Comparison of ENCODE assay signal across 11 cellular contexts in the genomic region with DNA sequence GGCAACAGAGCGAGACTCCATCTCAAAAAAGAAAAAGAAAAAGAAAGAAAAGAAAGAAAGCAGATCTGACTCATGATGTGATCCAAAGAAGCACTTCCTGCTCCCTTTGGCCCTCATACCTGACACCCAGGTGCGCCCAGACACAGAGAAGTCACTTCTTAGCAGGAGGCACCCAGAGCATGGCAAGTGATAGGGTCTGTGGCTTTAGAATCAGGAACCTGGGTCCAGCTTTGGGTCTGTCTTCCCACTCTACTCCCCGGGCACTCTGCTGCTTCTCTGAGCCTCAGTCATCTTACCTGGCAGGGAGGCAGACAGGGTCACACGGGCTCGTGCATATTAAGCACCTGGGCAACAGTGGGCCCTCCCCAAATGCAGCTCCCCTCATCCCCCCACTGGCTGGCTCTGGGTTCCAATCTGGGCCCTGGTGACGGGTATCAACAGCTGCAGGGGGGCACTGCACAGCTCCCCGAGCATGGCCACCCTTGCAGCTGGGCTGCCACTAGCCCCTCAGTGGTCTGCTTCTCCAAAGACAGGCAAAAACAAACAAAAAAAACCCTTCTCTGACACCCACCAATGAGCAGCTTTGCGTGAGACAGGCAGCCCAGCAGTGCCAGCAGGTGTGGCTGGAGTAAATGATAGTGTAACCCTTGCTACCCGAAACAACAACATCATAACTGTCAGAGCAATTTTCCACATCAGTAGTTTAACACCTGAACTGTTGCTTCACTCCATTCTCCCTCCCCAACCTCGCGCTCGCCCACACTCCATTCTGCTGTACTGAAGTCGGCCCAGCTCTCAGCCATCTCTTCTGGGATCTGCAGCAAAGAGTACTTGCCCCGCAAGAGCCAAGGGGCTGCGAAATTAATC.
DNase-seq lines count a peak whose midpoint lies in the region; ATAC-seq, FAIRE-seq and TF ChIP-seq lines count a peak whose summit lies in the region.
"Had no signal": no experiment of that assay in that cellular context is flagged by ENCODE, and none has a peak within 500 bp of the region (broad histone marks: within the 10 kb centered on the region; RNA-seq: fewer than 3 reads in every experiment).

No MANE protein-coding gene starts in this region.

- in situ Hi-C loops in HepG2 (cut with HindIII; ENCODE audit: extremely low pct_ligation_motif_present, low pct_unique_long_range_greater_than_20kb): no loop called here

- H3K9me3 ChIP-seq in body of pancreas (no peaks in the 10 kb centered on the region), HepG2 (ENCODE audit: low read length) (no peaks in the 10 kb centered on the region)
- H3K9me3 ChIP-seq: heart right ventricle had no signal

- no peak for TF ChIP-seq POLR2A in body of pancreas (IDR thresholded peaks at IDR 0.05)
- TF ChIP-seq POLR2A in HepG2 (IDR thresholded peaks at IDR 0.05; ENCODE audit: insufficient read depth in 1 of 2, low read depth in 2 of 2, low read length in 2 of 2): no peak

- no peaks in the 10 kb centered on the region; the same call in 1 of the 2 replicates for H4K20me1 ChIP-seq in HepG2 (ENCODE audit: insufficient read depth, low read length)

- H3K27me3 Mint-ChIP-seq in stimulated activated naive CD8-positive, alpha-beta T cell treated with anti-CD3 and anti-CD28 coated beads, Interleukin-15, amount 100 ng/mL, for 72 hours: peaks cover 18% of the 10 kb centered on the region

- H3K27ac ChIP-seq in body of pancreas: no peak overlapping the region
- no peak overlapping the region for H3K27ac ChIP-seq in HepG2 (ENCODE audit: extremely low read length, insufficient read depth, low read length)
- H3K27ac ChIP-seq: heart right ventricle, KMS-11 had no signal

- H3K27me3 ChIP-seq in body of pancreas (no peaks in the 10 kb centered on the region), HepG2 (ENCODE audit: control insufficient read depth in 1 of 2, insufficient read depth in 2 of 2, low read length in 2 of 2) (peaks cover 1 to 24% of the 10 kb centered on the region in 2 experiments; a peak in 3 of 5 replicates)

- peaks cover 8% of the 10 kb centered on the region for H3K4me1 Mint-ChIP-seq in stimulated activated naive CD8-positive, alpha-beta T cell treated with anti-CD3 and anti-CD28 coated beads, Interleukin-15, amount 100 ng/mL, for 72 hours

- H3K4me3 Mint-ChIP-seq in stimulated activated naive CD8-positive, alpha-beta T cell treated with anti-CD3 and anti-CD28 coated beads, Interleukin-15, amount 100 ng/mL, for 72 hours: no peak overlapping the region

- peak overlapping the region in 1 of 2 donors; percentile 68 for H3K27ac Mint-ChIP-seq in stimulated activated naive CD8-positive, alpha-beta T cell treated with anti-CD3 and anti-CD28 coated beads, Interleukin-15, amount 100 ng/mL, for 72 hours

- no peaks in the 10 kb centered on the region for H3K9me3 Mint-ChIP-seq in stimulated activated naive CD8-positive, alpha-beta T cell treated with anti-CD3 and anti-CD28 coated beads, Interleukin-15, amount 100 ng/mL, for 72 hours

- no peaks in the 10 kb centered on the region for H3K36me3 ChIP-seq in body of pancreas (replicated peaks in 1 of 2; ENCODE audit: insufficient read depth in 1 of 2, low read depth in 2 of 2)
- no peaks in the 10 kb centered on the region for H3K36me3 ChIP-seq in HepG2 (replicated peaks in 1 of 2; ENCODE audit: control insufficient read depth in 1 of 2, insufficient read depth in 2 of 2, low read length in 2 of 2)
- H3K36me3 ChIP-seq: heart right ventricle had no signal

- H3K4me3 ChIP-seq in body of pancreas (no peak overlapping the region), HepG2 (replicated peaks in 1 of 3; ENCODE audit: insufficient read depth in 1 of 3, low read depth in 2 of 3, low read length in 3 of 3) (no peak overlapping the region)
- H3K4me3 ChIP-seq: heart right ventricle had no signal

- DNase-seq in NCI-H1105 (lab: John Stamatoyannopoulos, UW) (peak; percentile 96), germinal center (ENCODE audit: low spot score) (peak; percentile 78), body of pancreas (no peak), HepG2 (ENCODE audit: low spot score) (no peak)
- DNase-seq in activated naive CD4-positive, alpha-beta T cell treated with anti-CD3 and anti-CD28 coated beads, Interleukin-2, amount 50 U/mL, for 16 hours: no peak
- DNase-seq in stimulated activated naive CD8-positive, alpha-beta T cell treated with anti-CD3 and anti-CD28 coated beads, Interleukin-15, amount 100 ng/mL, for 72 hours: no peak
- DNase-seq: amniotic stem cell, heart right ventricle had no signal

- TF ChIP-seq EP300 in HepG2 (IDR thresholded peaks at IDR 0.05; ENCODE audit: low read depth in 2 of 2, low read length in 2 of 2) (no peak), HepG2 (CRISPR knock-in tag; IDR thresholded peaks at IDR 0.05; ENCODE audit: borderline replicate concordance) (no peak)

- no peak overlapping the region for H3K9ac ChIP-seq in HepG2 (ENCODE audit: insufficient read depth, low read depth, low read length)
- H3K9ac ChIP-seq: KMS-11 had no signal

- H2AFZ ChIP-seq in HepG2 (ENCODE audit: low read length): no peak overlapping the region

- 87 to 96% methylated on average over 10 to 15 of the region's 15 CpGs for WGBS in body of pancreas, 2 donors
- WGBS in HepG2 (ENCODE audit: low lambda C conversion rate): 20% methylated on average over 10 of the region's 15 CpGs

- POLR2A ChIA-PET in HepG2 (lab: Yijun Ruan, JAX): no interaction called here

- no peaks in the 10 kb centered on the region for H3K79me2 ChIP-seq in HepG2 (ENCODE audit: insufficient read depth, low read length)

- no peak for FAIRE-seq in HepG2 (lab: Jason Lieb, UNC)

- no TSS peak for BruUV-seq in HepG2 (replicated peaks; lab: Mats Ljungman, UMichigan)

- TF ChIP-seq RAD21 in HepG2 (CRISPR knock-in tag; IDR thresholded peaks at IDR 0.05): no peak

- H3K4me2 ChIP-seq in HepG2 (ENCODE audit: low read depth, low read length): no peak overlapping the region
- H3K4me2 ChIP-seq: KMS-11 had no signal

- intact Hi-C loops in body of pancreas (cut with DNase I) (no loop called here), HepG2 (cut with micrococcal nuclease; ENCODE audit: unreplicated experiment) (no loop called here)

- H3K4me1 ChIP-seq in body of pancreas: peaks cover 4% of the 10 kb centered on the region
- no peaks in the 10 kb centered on the region for H3K4me1 ChIP-seq in HepG2 (ENCODE audit: insufficient read depth, low read length)

- ATAC-seq in GM18873 (IDR thresholded peaks at IDR 0.05; ENCODE audit: low FRiP score, unreplicated experiment): peak; percentile 65
- peak; percentile 75 for ATAC-seq in HG02588 (IDR thresholded peaks at IDR 0.05; ENCODE audit: unreplicated experiment)
- no peak for ATAC-seq in body of pancreas
- no peak for ATAC-seq in HepG2
- ATAC-seq in stimulated activated naive CD8-positive, alpha-beta T cell treated with anti-CD3 and anti-CD28 coated beads, Interleukin-15, amount 100 ng/mL, for 72 hours: no peak
- ATAC-seq: heart right ventricle had no signal

- CTCF ChIA-PET in HepG2 (lab: Yijun Ruan, JAX; ENCODE audit: low intra/inter-chr PET ratio, low total read pairs): no interaction called here

- TF ChIP-seq CTCF in body of pancreas (IDR thresholded peaks at IDR 0.05) (no peak), HepG2 (CRISPR knock-in tag; IDR thresholded peaks at IDR 0.05) (no peak)

TF ChIP-seq in HepG2, 621 proteins besides CTCF, POLR2A, EP300 and RAD21 (continues in another document):
- TF ChIP-seq ZBTB1 (CRISPR knock-in tag; IDR thresholded peaks at IDR 0.05; ENCODE audit: borderline replicate concordance) (no peak), ZNF816 (CRISPR knock-in tag; IDR thresholded peaks at IDR 0.05; ENCODE audit: borderline replicate concordance) (no peak), CBX2 (IDR thresholded peaks at IDR 0.05; ENCODE audit: low read depth, low read length) (no peak), CBX2 (CRISPR knock-in tag; IDR thresholded peaks at IDR 0.05; ENCODE audit: low read depth) (no peak), NR1H2 (CRISPR knock-in tag; IDR thresholded peaks at IDR 0.05; ENCODE audit: borderline replicate concordance, low read depth) (no peak), MIXL1 (CRISPR knock-in tag; IDR thresholded peaks at IDR 0.05) (no peak)
- TF ChIP-seq, protein P1, sequence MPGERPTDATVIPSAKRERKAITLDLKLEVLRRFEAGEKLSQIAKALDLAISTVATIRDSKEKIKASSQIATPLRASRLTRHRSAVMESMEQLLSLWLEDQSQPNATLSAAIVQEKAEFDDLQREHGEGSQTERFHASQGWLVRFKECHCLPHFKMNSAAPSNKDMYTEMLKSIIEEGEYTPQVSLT (CRISPR knock-in tag; IDR thresholded peaks at IDR 0.05; ENCODE audit: borderline replicate concordance, low read depth): no peak
- TF ChIP-seq, protein P2, sequence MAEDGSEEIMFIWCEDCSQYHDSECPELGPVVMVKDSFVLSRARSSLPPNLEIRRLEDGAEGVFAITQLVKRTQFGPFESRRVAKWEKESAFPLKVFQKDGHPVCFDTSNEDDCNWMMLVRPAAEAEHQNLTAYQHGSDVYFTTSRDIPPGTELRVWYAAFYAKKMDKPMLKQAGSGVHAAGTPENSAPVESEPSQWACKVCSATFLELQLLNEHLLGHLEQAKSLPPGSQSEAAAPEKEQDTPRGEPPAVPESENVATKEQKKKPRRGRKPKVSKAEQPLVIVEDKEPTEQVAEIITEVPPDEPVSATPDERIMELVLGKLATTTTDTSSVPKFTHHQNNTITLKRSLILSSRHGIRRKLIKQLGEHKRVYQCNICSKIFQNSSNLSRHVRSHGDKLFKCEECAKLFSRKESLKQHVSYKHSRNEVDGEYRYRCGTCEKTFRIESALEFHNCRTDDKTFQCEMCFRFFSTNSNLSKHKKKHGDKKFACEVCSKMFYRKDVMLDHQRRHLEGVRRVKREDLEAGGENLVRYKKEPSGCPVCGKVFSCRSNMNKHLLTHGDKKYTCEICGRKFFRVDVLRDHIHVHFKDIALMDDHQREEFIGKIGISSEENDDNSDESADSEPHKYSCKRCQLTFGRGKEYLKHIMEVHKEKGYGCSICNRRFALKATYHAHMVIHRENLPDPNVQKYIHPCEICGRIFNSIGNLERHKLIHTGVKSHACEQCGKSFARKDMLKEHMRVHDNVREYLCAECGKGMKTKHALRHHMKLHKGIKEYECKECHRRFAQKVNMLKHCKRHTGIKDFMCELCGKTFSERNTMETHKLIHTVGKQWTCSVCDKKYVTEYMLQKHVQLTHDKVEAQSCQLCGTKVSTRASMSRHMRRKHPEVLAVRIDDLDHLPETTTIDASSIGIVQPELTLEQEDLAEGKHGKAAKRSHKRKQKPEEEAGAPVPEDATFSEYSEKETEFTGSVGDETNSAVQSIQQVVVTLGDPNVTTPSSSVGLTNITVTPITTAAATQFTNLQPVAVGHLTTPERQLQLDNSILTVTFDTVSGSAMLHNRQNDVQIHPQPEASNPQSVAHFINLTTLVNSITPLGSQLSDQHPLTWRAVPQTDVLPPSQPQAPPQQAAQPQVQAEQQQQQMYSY (CRISPR knock-in tag; IDR thresholded peaks at IDR 0.05): no peak

Comparison
In these comparisons a context has a peak if more than half of its experiments do, and no peak if none do; other contexts are left out.
1. ATAC-seq: peak in GM18873 (single experiment) and HG02588 (single experiment); none in body of pancreas (single experiment), HepG2 (single experiment) and stimulated activated naive CD8-positive, alpha-beta T cell treated with anti-CD3 and anti-CD28 coated beads, Interleukin-15, amount 100 ng/mL, for 72 hours (single experiment).
2. DNase-seq: peak in NCI-H1105 (single experiment) and germinal center (single experiment); none in body of pancreas (0 of 4), activated naive CD4-positive, alpha-beta T cell treated with anti-CD3 and anti-CD28 coated beads, Interleukin-2, amount 50 U/mL, for 16 hours (single experiment), HepG2 (single experiment) and stimulated activated naive CD8-positive, alpha-beta T cell treated with anti-CD3 and anti-CD28 coated beads, Interleukin-15, amount 100 ng/mL, for 72 hours (0 of 2).